Comparison of ENCODE assay signal across 24 cellular contexts in genomic region chr22:41989246-41989645, GRCh38. TPM values are rescaled to one million over a fixed set of nuclear protein-coding genes. Genes with fewer than 3 reads are reported as not detected.
"Had no signal": no experiment of that assay in that cellular context is flagged by ENCODE, and none has a peak within 500 bp of the region (broad histone marks: within the 10 kb centered on the region; RNA-seq: fewer than 3 reads in every experiment).

No MANE protein-coding gene starts in this region.

- H3K9me3 Mint-ChIP-seq: naive thymus-derived CD8-positive, alpha-beta T cell; nephron progenitor cell; stimulated activated effector memory CD8-positive, alpha-beta T cell treated with anti-CD3 and anti-CD28 coated beads, Interleukin-12 subunit alpha, Interleukin-12 subunit beta, amount 100 ng/mL, for 72 hours; type B pancreatic cell had no signal

- H3K4me3 Mint-ChIP-seq: naive thymus-derived CD8-positive, alpha-beta T cell; nephron progenitor cell; stimulated activated effector memory CD8-positive, alpha-beta T cell treated with anti-CD3 and anti-CD28 coated beads, Interleukin-12 subunit alpha, Interleukin-12 subunit beta, amount 100 ng/mL, for 72 hours; type B pancreatic cell had no signal

- DNase-seq: cortex of kidney; foreskin fibroblast; gastrocnemius medialis; kidney glomerular epithelial cell; left colon; left ventricle myocardium inferior; mammary epithelial cell; mesendoderm; naive thymus-derived CD8-positive, alpha-beta T cell; nephron progenitor cell; occipital lobe; ovary; stimulated activated CD4-positive, alpha-beta T cell treated with anti-CD3 and anti-CD28 coated beads, Interleukin-2, amount 100 ng/mL, for 24 hours; stimulated activated CD4-positive, alpha-beta T cell treated with anti-CD3 and anti-CD28 coated beads, Interleukin-4, amount 100 ng/mL, for 24 hours; stimulated activated naive CD4-positive, alpha-beta T cell treated with Interleukin-2 at 50 U/mL for 16 hours; stomach had no signal

- H3K4me1 Mint-ChIP-seq: naive thymus-derived CD8-positive, alpha-beta T cell; nephron progenitor cell; stimulated activated effector memory CD8-positive, alpha-beta T cell treated with anti-CD3 and anti-CD28 coated beads, Interleukin-12 subunit alpha, Interleukin-12 subunit beta, amount 100 ng/mL, for 72 hours had no signal

- H3K36me3 Mint-ChIP-seq: naive thymus-derived CD8-positive, alpha-beta T cell; stimulated activated effector memory CD8-positive, alpha-beta T cell treated with anti-CD3 and anti-CD28 coated beads, Interleukin-12 subunit alpha, Interleukin-12 subunit beta, amount 100 ng/mL, for 72 hours had no signal

- ATAC-seq: esophagus mucosa; gastrocnemius medialis; left colon; naive thymus-derived CD8-positive, alpha-beta T cell; sciatic nerve; stimulated activated effector memory CD8-positive, alpha-beta T cell treated with anti-CD3 and anti-CD28 coated beads, Interleukin-12 subunit alpha, Interleukin-12 subunit beta, amount 100 ng/mL, for 72 hours had no signal

- H3K27ac Mint-ChIP-seq: nephron progenitor cell; stimulated activated effector memory CD8-positive, alpha-beta T cell treated with anti-CD3 and anti-CD28 coated beads, Interleukin-12 subunit alpha, Interleukin-12 subunit beta, amount 100 ng/mL, for 72 hours; type B pancreatic cell had no signal

- H3K27me3 Mint-ChIP-seq: type B pancreatic cell had no signal

RNA-seq across cellular contexts. Expression of gene WBP2NL, which starts 9.3 kb away (rescaled TPM):
- total RNA-seq: dermis microvascular lymphatic vessel endothelial cell, myocyte, smooth muscle cell had no signal

RNA-seq across cellular contexts. Expression of gene SEPTIN3, which starts 20.0 kb away (rescaled TPM):
- total RNA-seq: left ventricle myocardium inferior, myocyte had no signal

RNA-seq across cellular contexts. Expression of gene CENPM, which starts 42.3 kb away (rescaled TPM):
- total RNA-seq: right atrium auricular region, sciatic nerve had no signal
